ENCODE assay signal across 17 cellular contexts in the genomic region with DNA sequence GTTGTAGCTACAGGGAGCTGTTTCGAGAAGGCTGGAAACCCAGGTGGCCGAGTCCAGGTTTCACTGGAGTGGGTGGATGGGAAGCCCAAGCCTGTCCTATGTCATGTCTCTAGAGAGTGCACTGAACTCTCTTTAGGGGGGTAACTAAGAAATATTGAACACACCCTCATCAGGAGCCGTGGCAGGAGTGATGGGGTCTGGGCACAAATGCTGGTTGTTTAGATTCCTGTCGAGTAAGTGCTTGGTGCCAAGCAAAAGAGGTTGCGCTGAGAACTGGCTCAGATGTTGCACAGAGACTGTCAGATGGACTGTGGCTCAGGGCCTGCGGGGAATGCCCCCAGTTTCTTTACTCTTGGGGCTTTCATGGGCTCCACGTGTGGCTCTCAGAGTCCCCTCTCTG. TPM values are rescaled to one million over a fixed set of nuclear protein-coding genes. Genes with fewer than 3 reads are reported as not detected.
A peak's percentile ranks its signal among the peaks of the same experiment; 100 is the strongest.
DNase-seq lines count a peak whose midpoint lies in the region; ATAC-seq and TF ChIP-seq lines count a peak whose summit lies in the region.
"Had no signal": no experiment of that assay in that cellular context is flagged by ENCODE, and none has a peak within 500 bp of the region (broad histone marks: within the 10 kb centered on the region; RNA-seq: fewer than 3 reads in every experiment).

No MANE protein-coding gene starts in this region.

- peaks cover 19% of the 10 kb centered on the region for H3K4me1 ChIP-seq in stomach smooth muscle (ENCODE audit: control insufficient read depth, insufficient read depth, low read length)
- H3K4me1 ChIP-seq: BE2C had no signal

- peaks cover 29 to 40% of the 10 kb centered on the region in 2 donors for H3K36me3 ChIP-seq in stomach smooth muscle (ENCODE audit: control insufficient read depth in 2 of 2, insufficient read depth in 2 of 2, low read length in 2 of 2)

- TF ChIP-seq CTCF in dorsolateral prefrontal cortex (IDR thresholded peaks at IDR 0.05 in 54 of 56, conservative IDR thresholded peaks at IDR 0.05 in 2 of 56; ENCODE audit: low read depth in 1 of 56, partially characterized antibody in 56 of 56), result no peak
- no peak for TF ChIP-seq CTCF in GM10266 (IDR thresholded peaks at IDR 0.05; ENCODE audit: control insufficient read depth, insufficient read depth, low read depth, missing control alignments)

- H3K4me3 ChIP-seq in dorsolateral prefrontal cortex, result peak overlapping the region in 6 of 59 donors; percentile 1 to 34 (median 14)
- peak overlapping the region in 1 of 2 donors; percentile 24 for H3K4me3 ChIP-seq in stomach smooth muscle (ENCODE audit: low read length in 2 of 2)
- H3K4me3 ChIP-seq: GM23338 had no signal

- peaks cover 4 to 13% of the 10 kb centered on the region in 2 donors for H3K9me3 ChIP-seq in stomach smooth muscle (ENCODE audit: control insufficient read depth in 2 of 2, low read length in 2 of 2)
- H3K9me3 ChIP-seq: BE2C had no signal

- H3K27ac ChIP-seq in dorsolateral prefrontal cortex (peak overlapping the region in 45 of 59 donors; percentile 2 to 86 (median 63)), layer of hippocampus (ENCODE audit: low read depth, low read length) (peak overlapping the region; percentile 50), stomach smooth muscle (ENCODE audit: low read length) (peak overlapping the region; percentile 64)
- H3K27ac ChIP-seq: C4-2B had no signal

- DNase-seq in dorsolateral prefrontal cortex (no peak), AG08395 (ENCODE audit: low spot score) (no peak), GM10266 (ENCODE audit: extremely low spot score) (no peak)
- DNase-seq: BE2C; CD4-positive, alpha-beta memory T cell; COR-L47; DMS153; DMS79 treated with DMSO at 0.1 percent for 48 hours; EL; H7; IMR-90 had no signal

- peak overlapping the region; percentile 16 to 29 for H3K9ac ChIP-seq in stomach smooth muscle (ENCODE audit: low read length in 2 of 2)

- ATAC-seq in GM21786 (IDR thresholded peaks at IDR 0.05; ENCODE audit: unreplicated experiment) (no peak), esophagus mucosa (no peak)
- ATAC-seq: GM23338 had no signal

- no peaks in the 10 kb centered on the region for H3K27me3 ChIP-seq in dorsolateral prefrontal cortex
- no peaks in the 10 kb centered on the region for H3K27me3 ChIP-seq in layer of hippocampus (ENCODE audit: control insufficient read depth, insufficient read depth, low read length)
- H3K27me3 ChIP-seq in stomach smooth muscle (ENCODE audit: control insufficient read depth in 1 of 2, insufficient read depth in 2 of 2, low read length in 2 of 2), result no peaks in the 10 kb centered on the region
- H3K27me3 ChIP-seq: BE2C had no signal

- intact Hi-C loops in dorsolateral prefrontal cortex (cut with DNase I), result loop anchor here in 1 of 2 donors (5.0 kb wide), 2 partner anchors 45 to 125 kb away; a partner anchor contains a TSS

RNA-seq across cellular contexts. Expression of a gene that starts 7.3 kb away (rescaled TPM):
- total RNA-seq in dorsolateral prefrontal cortex (1 to 10 TPM in 8 of 120 experiments, under 1 TPM in 27, not detected in 85; 0.52 to 1.8 (median 0.75) TPM), esophagus mucosa (not detected)
- total RNA-seq: GM23338 had no signal

RNA-seq across cellular contexts. Expression of a gene that starts 15.8 kb away (rescaled TPM):
- total RNA-seq in dorsolateral prefrontal cortex, result 1 to 10 TPM in 17 of 120 experiments, under 1 TPM in 13, not detected in 90; 0.55 to 2.3 (median 1.1) TPM
- 0.44 TPM for total RNA-seq in esophagus mucosa
- total RNA-seq: GM23338, IMR-90 had no signal

RNA-seq across cellular contexts. Expression of a gene that starts 48.8 kb away (rescaled TPM):
- total RNA-seq in dorsolateral prefrontal cortex, result 100 to 1,000 TPM in 55 of 120 experiments, 10 to 100 TPM in 65; 74.7 to 133 (median 99.7) TPM
- 51.0 TPM for total RNA-seq in esophagus mucosa
